In genomic region chr19:12733907-12734214, GRCh38 we compare ENCODE assay signal across 9 cellular contexts. TPM values are rescaled to one million over a fixed set of nuclear protein-coding genes. Genes with fewer than 3 reads are reported as not detected.
DNase-seq lines count a peak whose midpoint lies in the region; ATAC-seq and TF ChIP-seq lines count a peak whose summit lies in the region.
"Had no signal": no experiment of that assay in that cellular context is flagged by ENCODE, and none has a peak within 500 bp of the region (broad histone marks: within the 10 kb centered on the region; RNA-seq: fewer than 3 reads in every experiment).

No MANE protein-coding gene starts in this region.

- no peak for TF ChIP-seq CTCF in astrocyte of the spinal cord (IDR thresholded peaks at IDR 0.05; ENCODE audit: low read depth, low read length)
- TF ChIP-seq CTCF in upper lobe of right lung (IDR thresholded peaks at IDR 0.05) = no peak

- H3K27me3 ChIP-seq in upper lobe of right lung = no peaks in the 10 kb centered on the region

- H3K4me3 Mint-ChIP-seq in activated naive CD4-positive, alpha-beta T cell treated with anti-CD3 and anti-CD28 coated beads, Interleukin-2, amount 50 U/mL, for 24 hours = peak overlapping the region; percentile 92
- H3K4me3 Mint-ChIP-seq in memory B cell = peak overlapping the region; percentile 96

- H3K36me3 ChIP-seq in upper lobe of right lung = peaks cover 37% of the 10 kb centered on the region

- H3K36me3 Mint-ChIP-seq in activated naive CD4-positive, alpha-beta T cell treated with anti-CD3 and anti-CD28 coated beads, Interleukin-2, amount 50 U/mL, for 24 hours = peaks cover 11% of the 10 kb centered on the region
- H3K36me3 Mint-ChIP-seq in memory B cell = peaks cover 20% of the 10 kb centered on the region

- peak overlapping the region; percentile 99 for H3K4me3 ChIP-seq in astrocyte of the spinal cord (ENCODE audit: low read depth, low read length)
- peak overlapping the region; percentile 92 for H3K4me3 ChIP-seq in upper lobe of right lung

- intact Hi-C loops in upper lobe of right lung (cut with DNase I) = no loop called here

- H3K9me3 Mint-ChIP-seq in activated naive CD4-positive, alpha-beta T cell treated with anti-CD3 and anti-CD28 coated beads, Interleukin-2, amount 50 U/mL, for 24 hours = no peaks in the 10 kb centered on the region
- no peaks in the 10 kb centered on the region for H3K9me3 Mint-ChIP-seq in memory B cell

- peaks cover 46% of the 10 kb centered on the region for H3K4me1 Mint-ChIP-seq in activated naive CD4-positive, alpha-beta T cell treated with anti-CD3 and anti-CD28 coated beads, Interleukin-2, amount 50 U/mL, for 24 hours
- peaks cover 40% of the 10 kb centered on the region for H3K4me1 Mint-ChIP-seq in memory B cell

- ATAC-seq in memory B cell (ENCODE audit: low read depth) = no peak
- ATAC-seq in upper lobe of right lung = no peak
- no peak for ATAC-seq in HG03280 (IDR thresholded peaks at IDR 0.05; ENCODE audit: unreplicated experiment)

- DNase-seq in activated naive CD4-positive, alpha-beta T cell (lab: John Stamatoyannopoulos, UW) = no peak
- no peak for DNase-seq in astrocyte of the spinal cord (ENCODE audit: low read depth, low spot score)
- no peak for DNase-seq in memory B cell (ENCODE audit: low spot score in 2 of 2)
- no peak for DNase-seq in upper lobe of right lung
- DNase-seq in activated CD4-positive, CD25-positive, alpha-beta regulatory T cell treated with anti-CD3 and anti-CD28 coated beads, Interleukin-2, amount 50 U/mL, for 72 hours = no peak
- no peak for DNase-seq in NCI-H1930 (lab: John Stamatoyannopoulos, UW)

- H3K4me1 ChIP-seq in upper lobe of right lung = peaks cover 37% of the 10 kb centered on the region

- no peaks in the 10 kb centered on the region for H3K27me3 Mint-ChIP-seq in activated naive CD4-positive, alpha-beta T cell treated with anti-CD3 and anti-CD28 coated beads, Interleukin-2, amount 50 U/mL, for 24 hours
- H3K27me3 Mint-ChIP-seq in memory B cell = no peaks in the 10 kb centered on the region

- peak overlapping the region; percentile 93 for H3K27ac Mint-ChIP-seq in activated naive CD4-positive, alpha-beta T cell treated with anti-CD3 and anti-CD28 coated beads, Interleukin-2, amount 50 U/mL, for 24 hours
- H3K27ac Mint-ChIP-seq in memory B cell = peak overlapping the region; percentile 99

- H3K27ac ChIP-seq in upper lobe of right lung = peak overlapping the region; percentile 96

- H3K9me3 ChIP-seq in upper lobe of right lung = no peaks in the 10 kb centered on the region

- in situ Hi-C loops in astrocyte of the spinal cord (cut with HindIII; ENCODE audit: low sequenced_read_pairs) = no loop called here

RNA-seq across cellular contexts. Expression of gene TRIR, which starts 0.6 kb away (rescaled TPM):
- 144 TPM for total RNA-seq in upper lobe of right lung

RNA-seq across cellular contexts. Expression of gene GET3, which starts 3.4 kb away (rescaled TPM):
- 55.2 TPM for total RNA-seq in upper lobe of right lung

RNA-seq across cellular contexts. Expression of gene TNPO2, which starts 10.1 kb away (rescaled TPM):
- total RNA-seq in upper lobe of right lung = 49.0 TPM

RNA-seq across cellular contexts. Expression of gene BEST2, which starts 17.7 kb away (rescaled TPM):
- total RNA-seq in upper lobe of right lung = not detected
- total RNA-seq: pulmonary artery endothelial cell had no signal

RNA-seq across cellular contexts. Expression of gene FBXW9, which starts 37.4 kb away (rescaled TPM):
- total RNA-seq in upper lobe of right lung = 4.3 TPM
